ENCODE assay signal across 1 cellular context in the genomic region with DNA sequence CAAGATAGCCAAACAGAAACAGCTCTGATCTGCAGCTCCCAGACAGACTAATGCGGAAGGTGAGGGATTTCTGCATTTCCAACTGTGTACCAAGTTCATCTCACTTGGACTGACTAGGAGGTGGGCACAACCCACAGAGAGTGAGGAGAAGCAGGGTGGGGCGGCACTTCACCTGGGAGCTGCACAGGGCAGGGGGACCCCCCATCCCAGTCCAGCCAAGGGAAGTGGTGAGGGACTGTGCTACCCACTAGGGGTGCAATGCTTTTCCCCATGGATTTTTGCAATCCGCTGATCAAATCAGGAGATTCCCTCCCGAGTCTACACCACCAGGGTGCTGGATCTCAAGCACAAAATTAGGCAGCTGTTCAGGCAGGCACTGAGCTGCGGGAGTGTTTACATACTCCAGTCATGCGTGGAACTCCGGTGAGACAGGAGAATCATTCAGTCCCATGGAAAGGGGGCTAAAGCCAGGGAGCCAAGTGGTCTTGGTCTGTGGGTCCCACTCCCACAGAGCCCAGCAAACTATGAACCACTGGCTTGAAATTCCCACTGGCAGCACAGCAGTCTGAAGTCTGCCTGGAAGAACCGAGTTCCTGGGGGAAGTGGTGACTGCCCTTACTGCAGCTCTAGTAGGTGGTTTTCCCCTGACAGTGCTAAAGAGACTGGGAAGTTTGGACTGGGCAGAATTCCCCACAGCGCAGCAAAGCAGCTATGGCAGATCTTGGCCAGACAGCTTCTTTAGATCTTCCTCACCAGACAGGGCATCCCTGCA.
TF ChIP-seq lines count a peak whose summit lies in the region.

No MANE protein-coding gene starts in this region.

TF ChIP-seq in GM23338, 12 proteins besides CTCF, POLR2A, EP300 and RAD21 (continued from another document):
- TF ChIP-seq, protein P1, sequence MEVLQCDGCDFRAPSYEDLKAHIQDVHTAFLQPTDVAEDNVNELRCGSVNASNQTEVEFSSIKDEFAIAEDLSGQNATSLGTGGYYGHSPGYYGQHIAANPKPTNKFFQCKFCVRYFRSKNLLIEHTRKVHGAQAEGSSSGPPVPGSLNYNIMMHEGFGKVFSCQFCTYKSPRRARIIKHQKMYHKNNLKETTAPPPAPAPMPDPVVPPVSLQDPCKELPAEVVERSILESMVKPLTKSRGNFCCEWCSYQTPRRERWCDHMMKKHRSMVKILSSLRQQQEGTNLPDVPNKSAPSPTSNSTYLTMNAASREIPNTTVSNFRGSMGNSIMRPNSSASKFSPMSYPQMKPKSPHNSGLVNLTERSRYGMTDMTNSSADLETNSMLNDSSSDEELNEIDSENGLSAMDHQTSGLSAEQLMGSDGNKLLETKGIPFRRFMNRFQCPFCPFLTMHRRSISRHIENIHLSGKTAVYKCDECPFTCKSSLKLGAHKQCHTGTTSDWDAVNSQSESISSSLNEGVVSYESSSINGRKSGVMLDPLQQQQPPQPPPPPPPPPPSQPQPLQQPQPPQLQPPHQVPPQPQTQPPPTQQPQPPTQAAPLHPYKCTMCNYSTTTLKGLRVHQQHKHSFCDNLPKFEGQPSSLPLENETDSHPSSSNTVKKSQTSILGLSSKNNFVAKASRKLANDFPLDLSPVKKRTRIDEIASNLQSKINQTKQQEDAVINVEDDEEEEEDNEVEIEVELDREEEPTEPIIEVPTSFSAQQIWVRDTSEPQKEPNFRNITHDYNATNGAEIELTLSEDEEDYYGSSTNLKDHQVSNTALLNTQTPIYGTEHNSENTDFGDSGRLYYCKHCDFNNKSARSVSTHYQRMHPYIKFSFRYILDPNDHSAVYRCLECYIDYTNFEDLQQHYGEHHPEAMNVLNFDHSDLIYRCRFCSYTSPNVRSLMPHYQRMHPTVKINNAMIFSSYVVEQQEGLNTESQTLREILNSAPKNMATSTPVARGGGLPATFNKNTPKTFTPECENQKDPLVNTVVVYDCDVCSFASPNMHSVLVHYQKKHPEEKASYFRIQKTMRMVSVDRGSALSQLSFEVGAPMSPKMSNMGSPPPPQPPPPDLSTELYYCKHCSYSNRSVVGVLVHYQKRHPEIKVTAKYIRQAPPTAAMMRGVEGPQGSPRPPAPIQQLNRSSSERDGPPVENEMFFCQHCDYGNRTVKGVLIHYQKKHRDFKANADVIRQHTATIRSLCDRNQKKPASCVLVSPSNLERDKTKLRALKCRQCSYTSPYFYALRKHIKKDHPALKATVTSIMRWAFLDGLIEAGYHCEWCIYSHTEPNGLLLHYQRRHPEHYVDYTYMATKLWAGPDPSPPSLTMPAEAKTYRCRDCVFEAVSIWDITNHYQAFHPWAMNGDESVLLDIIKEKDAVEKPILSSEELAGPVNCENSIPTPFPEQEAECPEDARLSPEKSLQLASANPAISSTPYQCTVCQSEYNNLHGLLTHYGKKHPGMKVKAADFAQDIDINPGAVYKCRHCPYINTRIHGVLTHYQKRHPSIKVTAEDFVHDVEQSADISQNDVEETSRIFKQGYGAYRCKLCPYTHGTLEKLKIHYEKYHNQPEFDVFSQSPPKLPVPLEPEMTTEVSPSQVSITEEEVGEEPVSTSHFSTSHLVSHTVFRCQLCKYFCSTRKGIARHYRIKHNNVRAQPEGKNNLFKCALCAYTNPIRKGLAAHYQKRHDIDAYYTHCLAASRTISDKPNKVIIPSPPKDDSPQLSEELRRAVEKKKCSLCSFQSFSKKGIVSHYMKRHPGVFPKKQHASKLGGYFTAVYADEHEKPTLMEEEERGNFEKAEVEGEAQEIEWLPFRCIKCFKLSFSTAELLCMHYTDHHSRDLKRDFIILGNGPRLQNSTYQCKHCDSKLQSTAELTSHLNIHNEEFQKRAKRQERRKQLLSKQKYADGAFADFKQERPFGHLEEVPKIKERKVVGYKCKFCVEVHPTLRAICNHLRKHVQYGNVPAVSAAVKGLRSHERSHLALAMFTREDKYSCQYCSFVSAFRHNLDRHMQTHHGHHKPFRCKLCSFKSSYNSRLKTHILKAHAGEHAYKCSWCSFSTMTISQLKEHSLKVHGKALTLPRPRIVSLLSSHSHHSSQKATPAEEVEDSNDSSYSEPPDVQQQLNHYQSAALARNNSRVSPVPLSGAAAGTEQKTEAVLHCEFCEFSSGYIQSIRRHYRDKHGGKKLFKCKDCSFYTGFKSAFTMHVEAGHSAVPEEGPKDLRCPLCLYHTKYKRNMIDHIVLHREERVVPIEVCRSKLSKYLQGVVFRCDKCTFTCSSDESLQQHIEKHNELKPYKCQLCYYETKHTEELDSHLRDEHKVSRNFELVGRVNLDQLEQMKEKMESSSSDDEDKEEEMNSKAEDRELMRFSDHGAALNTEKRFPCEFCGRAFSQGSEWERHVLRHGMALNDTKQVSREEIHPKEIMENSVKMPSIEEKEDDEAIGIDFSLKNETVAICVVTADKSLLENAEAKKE (CRISPR knock-in tag; IDR thresholded peaks at IDR 0.05): no peak
- TF ChIP-seq CREB1 (CRISPR knock-in tag; IDR thresholded peaks at IDR 0.05; ENCODE audit: low read depth): no peak
- TF ChIP-seq, protein P2, sequence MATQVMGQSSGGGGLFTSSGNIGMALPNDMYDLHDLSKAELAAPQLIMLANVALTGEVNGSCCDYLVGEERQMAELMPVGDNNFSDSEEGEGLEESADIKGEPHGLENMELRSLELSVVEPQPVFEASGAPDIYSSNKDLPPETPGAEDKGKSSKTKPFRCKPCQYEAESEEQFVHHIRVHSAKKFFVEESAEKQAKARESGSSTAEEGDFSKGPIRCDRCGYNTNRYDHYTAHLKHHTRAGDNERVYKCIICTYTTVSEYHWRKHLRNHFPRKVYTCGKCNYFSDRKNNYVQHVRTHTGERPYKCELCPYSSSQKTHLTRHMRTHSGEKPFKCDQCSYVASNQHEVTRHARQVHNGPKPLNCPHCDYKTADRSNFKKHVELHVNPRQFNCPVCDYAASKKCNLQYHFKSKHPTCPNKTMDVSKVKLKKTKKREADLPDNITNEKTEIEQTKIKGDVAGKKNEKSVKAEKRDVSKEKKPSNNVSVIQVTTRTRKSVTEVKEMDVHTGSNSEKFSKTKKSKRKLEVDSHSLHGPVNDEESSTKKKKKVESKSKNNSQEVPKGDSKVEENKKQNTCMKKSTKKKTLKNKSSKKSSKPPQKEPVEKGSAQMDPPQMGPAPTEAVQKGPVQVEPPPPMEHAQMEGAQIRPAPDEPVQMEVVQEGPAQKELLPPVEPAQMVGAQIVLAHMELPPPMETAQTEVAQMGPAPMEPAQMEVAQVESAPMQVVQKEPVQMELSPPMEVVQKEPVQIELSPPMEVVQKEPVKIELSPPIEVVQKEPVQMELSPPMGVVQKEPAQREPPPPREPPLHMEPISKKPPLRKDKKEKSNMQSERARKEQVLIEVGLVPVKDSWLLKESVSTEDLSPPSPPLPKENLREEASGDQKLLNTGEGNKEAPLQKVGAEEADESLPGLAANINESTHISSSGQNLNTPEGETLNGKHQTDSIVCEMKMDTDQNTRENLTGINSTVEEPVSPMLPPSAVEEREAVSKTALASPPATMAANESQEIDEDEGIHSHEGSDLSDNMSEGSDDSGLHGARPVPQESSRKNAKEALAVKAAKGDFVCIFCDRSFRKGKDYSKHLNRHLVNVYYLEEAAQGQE (IDR thresholded peaks at IDR 0.05; ENCODE audit: unreplicated experiment): no peak
- TF ChIP-seq ZNF114 (CRISPR knock-in tag; IDR thresholded peaks at IDR 0.05): no peak
- no peak for TF ChIP-seq JUNB (IDR thresholded peaks at IDR 0.05; ENCODE audit: unreplicated experiment)
- no peak for TF ChIP-seq POLR2AphosphoS5 (IDR thresholded peaks at IDR 0.05; ENCODE audit: low read depth)
- no peak for TF ChIP-seq EZH2 (IDR thresholded peaks at IDR 0.05; ENCODE audit: low read depth, unreplicated experiment)
- no peak for TF ChIP-seq NANOG (IDR thresholded peaks at IDR 0.05; ENCODE audit: borderline replicate concordance)
- no peak for TF ChIP-seq STAT1 (IDR thresholded peaks at IDR 0.05; ENCODE audit: unreplicated experiment)
- no peak for TF ChIP-seq EZH2phosphoT487 (IDR thresholded peaks at IDR 0.05; ENCODE audit: unreplicated experiment)
- TF ChIP-seq, protein P3, sequence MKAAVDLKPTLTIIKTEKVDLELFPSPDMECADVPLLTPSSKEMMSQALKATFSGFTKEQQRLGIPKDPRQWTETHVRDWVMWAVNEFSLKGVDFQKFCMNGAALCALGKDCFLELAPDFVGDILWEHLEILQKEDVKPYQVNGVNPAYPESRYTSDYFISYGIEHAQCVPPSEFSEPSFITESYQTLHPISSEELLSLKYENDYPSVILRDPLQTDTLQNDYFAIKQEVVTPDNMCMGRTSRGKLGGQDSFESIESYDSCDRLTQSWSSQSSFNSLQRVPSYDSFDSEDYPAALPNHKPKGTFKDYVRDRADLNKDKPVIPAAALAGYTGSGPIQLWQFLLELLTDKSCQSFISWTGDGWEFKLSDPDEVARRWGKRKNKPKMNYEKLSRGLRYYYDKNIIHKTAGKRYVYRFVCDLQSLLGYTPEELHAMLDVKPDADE (IDR thresholded peaks at IDR 0.05): no peak
